22 cellular contexts compared by ENCODE assay signal in the genomic region with DNA sequence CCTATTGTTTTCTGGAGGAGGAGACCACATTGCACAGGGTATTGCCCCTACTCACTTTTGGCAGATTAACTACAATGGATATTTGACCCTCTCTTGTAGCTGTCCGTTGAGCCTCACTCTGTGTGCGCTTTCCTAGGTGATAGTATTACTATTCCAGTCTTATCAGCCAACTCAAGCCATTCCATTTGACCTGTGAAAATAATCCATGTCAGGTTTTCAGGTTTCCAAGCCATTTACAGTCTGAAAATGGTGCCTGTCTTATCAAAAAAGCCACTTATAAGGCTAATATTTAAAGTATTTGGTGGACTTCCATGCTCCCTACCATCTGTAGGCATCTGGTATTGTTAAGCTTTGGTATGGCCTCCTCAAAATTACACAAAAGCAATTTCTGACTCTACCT. TPM values are rescaled to one million over a fixed set of nuclear protein-coding genes. Genes with fewer than 3 reads are reported as not detected.
"Had no signal": no experiment of that assay in that cellular context is flagged by ENCODE, and none has a peak within 500 bp of the region (broad histone marks: within the 10 kb centered on the region; RNA-seq: fewer than 3 reads in every experiment).

No MANE protein-coding gene starts in this region.

- H3K4me3 Mint-ChIP-seq: IgD-negative memory B cell had no signal

- H3K4me3 ChIP-seq: K562, SJCRH30 had no signal

- H3K27ac ChIP-seq: KMS-11, SJCRH30 had no signal

- ATAC-seq: K562, SK-N-SH treated with all-trans-retinoic acid at 6 μM for 48 hours had no signal

- H3K4me1 Mint-ChIP-seq: IgD-negative memory B cell had no signal

- H3K36me3 ChIP-seq: SJCRH30 had no signal

- H3K9me3 ChIP-seq: SJCRH30 had no signal

- H3K27me3 ChIP-seq: SJCRH30 had no signal

- H3K4me2 ChIP-seq: KMS-11 had no signal

- H3K27ac Mint-ChIP-seq: IgD-negative memory B cell had no signal

- DNase-seq: Kasumi-1, MM.1S, NCI-H1092 treated with DMSO at 0.1 percent for 48 hours, NCI-H1436, NCI-H1694, NCI-H187 treated with DMSO at 0.1 percent for 48 hours, NCI-H2029 treated with DMSO at 0.1 percent for 48 hours, NCI-H2171, NCI-H345, NCI-H446 treated with DMSO at 0.1 percent for 48 hours, NCI-H510A treated with DMSO at 0.1 percent for 48 hours, NCI-H526, RPMI8226, SHP77, SJCRH30, T-helper 1 cell had no signal

- H3K9ac ChIP-seq: KMS-11 had no signal

- H3K4me1 ChIP-seq: SJCRH30 had no signal

- H3K36me3 Mint-ChIP-seq: IgD-negative memory B cell had no signal

RNA-seq across cellular contexts. Expression of gene KLRD1, which starts 29.6 kb away (rescaled TPM):
- total RNA-seq: HT1080, K562, M059J had no signal
- polyA plus RNA-seq: K562 had no signal
